ENCODE assay signal across 1 cellular context in genomic region chr1:53166912-53167311, GRCh38.
TF ChIP-seq lines count a peak whose summit lies in the region.

No MANE protein-coding gene starts in this region.

TF ChIP-seq in HepG2, 621 proteins besides CTCF, POLR2A, EP300 and RAD21:
- no peak for TF ChIP-seq RARG (CRISPR knock-in tag; IDR thresholded peaks at IDR 0.05; ENCODE audit: low read depth)
- TF ChIP-seq ZNF382 (CRISPR knock-in tag; IDR thresholded peaks at IDR 0.05; ENCODE audit: borderline replicate concordance) = no peak
- TF ChIP-seq ZFP90 (CRISPR knock-in tag; IDR thresholded peaks at IDR 0.05; ENCODE audit: borderline replicate concordance) = no peak
- no peak for TF ChIP-seq SIX1 (CRISPR knock-in tag; IDR thresholded peaks at IDR 0.05; ENCODE audit: borderline replicate concordance)
TF ChIP-seq in HepG2: peak in this region for 0.
